Comparison of ENCODE assay signal across 12 cellular contexts in the genomic region with DNA sequence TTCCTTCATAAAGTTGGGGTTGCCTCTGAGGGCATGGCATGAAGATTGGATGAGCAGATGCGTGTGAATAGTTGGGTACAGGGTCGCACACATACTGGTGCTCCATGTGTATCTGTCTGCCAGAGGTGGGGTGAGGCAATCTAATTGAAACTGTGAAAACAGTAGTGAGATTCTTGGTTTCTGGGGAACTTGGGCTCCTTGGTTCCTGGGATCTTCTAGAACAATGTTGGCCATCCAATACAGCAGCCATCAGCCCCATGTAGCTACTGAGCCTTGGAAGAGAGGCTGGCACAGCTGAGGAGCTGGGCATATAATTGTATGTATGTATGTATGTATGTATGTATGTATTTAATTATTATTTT. TPM values are rescaled to one million over a fixed set of nuclear protein-coding genes. Genes with fewer than 3 reads are reported as not detected.
DNase-seq lines count a peak whose midpoint lies in the region; ATAC-seq and TF ChIP-seq lines count a peak whose summit lies in the region.
"Had no signal": no experiment of that assay in that cellular context is flagged by ENCODE, and none has a peak within 500 bp of the region (broad histone marks: within the 10 kb centered on the region; RNA-seq: fewer than 3 reads in every experiment).

No MANE protein-coding gene starts in this region.

- TF ChIP-seq CTCF in tibial nerve (IDR thresholded peaks at IDR 0.05) (no peak), body of pancreas (IDR thresholded peaks at IDR 0.05) (no peak)

- H3K4me3 ChIP-seq in tibial nerve (peak overlapping the region in 2 of 4 donors; percentile 21 to 31), body of pancreas (no peak overlapping the region)

- H3K27ac ChIP-seq in tibial nerve (peak overlapping the region in 3 of 4 donors; percentile 60 to 77 (median 61)), body of pancreas (peak overlapping the region in 1 of 4 donors; percentile 29)

- H3K4me1 ChIP-seq in tibial nerve: peaks cover 0 to 18% (median 7%) of the 10 kb centered on the region in 4 donors
- peaks cover 12% of the 10 kb centered on the region for H3K4me1 ChIP-seq in body of pancreas

- TF ChIP-seq POLR2A in tibial nerve (IDR thresholded peaks at IDR 0.05) (no peak), body of pancreas (IDR thresholded peaks at IDR 0.05) (no peak)

- intact Hi-C loops in body of pancreas (cut with DNase I): no loop called here

- no peak for DNase-seq in activated T-cell treated with anti-CD3 and anti-CD28 coated beads, Interleukin-2, amount 50 U/mL, for 24 hours
- DNase-seq in activated T-cell treated with anti-CD3 and anti-CD28 coated beads, Interleukin-2, amount 50 U/mL, for 1 hour: no peak
- DNase-seq in RPMI8226 (peak; percentile 31), globus pallidus (ENCODE audit: low spot score) (peak; percentile 64), tibial nerve (ENCODE audit: low spot score in 2 of 2) (no peak), body of pancreas (no peak), cerebellar cortex (ENCODE audit: low spot score) (no peak)
- DNase-seq: KG1, NCI-H446 treated with DMSO at 0.1 percent for 48 hours, trophoblast cell had no signal

- H3K27me3 Mint-ChIP-seq in activated T-cell treated with anti-CD3 and anti-CD28 coated beads, Interleukin-2, amount 50 U/mL, for 24 hours: no peaks in the 10 kb centered on the region

- H3K27me3 ChIP-seq in tibial nerve (peaks cover 0 to 14% of the 10 kb centered on the region in 2 donors), body of pancreas (no peaks in the 10 kb centered on the region)

- no peak for ATAC-seq in body of pancreas
- ATAC-seq in HG03469 (IDR thresholded peaks at IDR 0.05; ENCODE audit: unreplicated experiment): no peak

- H3K36me3 ChIP-seq in tibial nerve (no peaks in the 10 kb centered on the region), body of pancreas (replicated peaks in 1 of 2; ENCODE audit: insufficient read depth in 1 of 2, low read depth in 2 of 2) (no peaks in the 10 kb centered on the region)

- peaks cover 73% of the 10 kb centered on the region for H3K4me1 Mint-ChIP-seq in activated T-cell treated with anti-CD3 and anti-CD28 coated beads, Interleukin-2, amount 50 U/mL, for 24 hours (ENCODE audit: low read depth)

- peaks cover 40% of the 10 kb centered on the region for H3K36me3 Mint-ChIP-seq in activated T-cell treated with anti-CD3 and anti-CD28 coated beads, Interleukin-2, amount 50 U/mL, for 24 hours (ENCODE audit: low read depth)

- peak overlapping the region; percentile 94 for H3K27ac Mint-ChIP-seq in activated T-cell treated with anti-CD3 and anti-CD28 coated beads, Interleukin-2, amount 50 U/mL, for 24 hours

- 77 to 89% methylated on average over 2 of the region's 2 CpGs for WGBS in tibial nerve, 2 donors
- WGBS in body of pancreas, 2 donors: 56 to 58% methylated on average over 2 of the region's 2 CpGs

- peak overlapping the region; percentile 86 for H3K4me3 Mint-ChIP-seq in activated T-cell treated with anti-CD3 and anti-CD28 coated beads, Interleukin-2, amount 50 U/mL, for 24 hours

- H3K9me3 Mint-ChIP-seq in activated T-cell treated with anti-CD3 and anti-CD28 coated beads, Interleukin-2, amount 50 U/mL, for 24 hours: no peaks in the 10 kb centered on the region

- TF ChIP-seq EP300 in tibial nerve (IDR thresholded peaks at IDR 0.05): no peak

- H3K9me3 ChIP-seq in tibial nerve (no peaks in the 10 kb centered on the region), body of pancreas (no peaks in the 10 kb centered on the region)

RNA-seq across cellular contexts. Expression of gene FCHO1, which starts 0.6 kb away (rescaled TPM):
- total RNA-seq in tibial nerve (1 to 10 TPM; 1.4 to 9.9 (median 3.0) TPM), body of pancreas (1 to 10 TPM in 1 of 2 donors, not detected in 1; 1.6 TPM)
- total RNA-seq: myocyte had no signal

RNA-seq across cellular contexts. Expression of gene MAP1S, which starts 32.6 kb away (rescaled TPM):
- 10 to 100 TPM; 23.4 to 39.3 (median 31.2) TPM for total RNA-seq in tibial nerve
- total RNA-seq in body of pancreas: 10 to 100 TPM; 37.1 to 53.4 TPM

RNA-seq across cellular contexts. Expression of gene B3GNT3, which starts 43.0 kb away (rescaled TPM):
- total RNA-seq in tibial nerve: 1 to 10 TPM in 1 of 4 donors, under 1 TPM in 2, not detected in 1; 0.20 to 2.4 (median 0.44) TPM
- total RNA-seq in body of pancreas: 1 to 10 TPM; 2.0 to 6.0 TPM
- total RNA-seq: myocyte had no signal

Comparison
In these comparisons a context has a peak if more than half of its experiments do, and no peak if none do; other contexts are left out.
1. DNase-seq: peak in RPMI8226 (single experiment) and globus pallidus (single experiment); none in activated T-cell treated with anti-CD3 and anti-CD28 coated beads, Interleukin-2, amount 50 U/mL, for 24 hours (single experiment), activated T-cell treated with anti-CD3 and anti-CD28 coated beads, Interleukin-2, amount 50 U/mL, for 1 hour (single experiment), tibial nerve (0 of 2), body of pancreas (0 of 4) and cerebellar cortex (single experiment).